12 cellular contexts compared by ENCODE assay signal in the genomic region with DNA sequence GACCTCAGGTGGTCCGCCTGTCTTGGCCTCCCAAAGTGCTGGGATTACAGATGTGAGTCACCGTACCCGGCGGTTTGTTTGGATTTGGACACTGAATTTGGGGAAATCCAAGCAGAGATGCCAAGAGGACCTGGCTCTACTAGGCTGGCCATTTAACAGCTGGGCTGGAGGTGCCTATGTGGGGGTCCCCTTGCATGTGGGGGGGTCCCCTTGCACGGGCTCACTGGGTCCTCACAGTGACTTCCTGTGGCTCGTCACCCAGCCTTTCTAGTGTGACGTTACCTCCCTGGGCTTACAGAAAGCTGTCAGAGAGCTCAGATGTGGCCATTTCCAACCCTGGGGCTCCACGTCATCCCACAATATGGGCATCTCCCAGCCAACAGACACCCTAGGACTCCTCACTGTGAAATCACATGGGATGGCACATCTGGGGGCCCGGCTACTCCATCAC. TPM values are rescaled to one million over a fixed set of nuclear protein-coding genes. Genes with fewer than 3 reads are reported as not detected.
DNase-seq lines count a peak whose midpoint lies in the region; ATAC-seq, FAIRE-seq and TF ChIP-seq lines count a peak whose summit lies in the region.
"Had no signal": no experiment of that assay in that cellular context is flagged by ENCODE, and none has a peak within 500 bp of the region (broad histone marks: within the 10 kb centered on the region; RNA-seq: fewer than 3 reads in every experiment).

No MANE protein-coding gene starts in this region.

- peak; percentile 29 for ATAC-seq in HG02885 (IDR thresholded peaks at IDR 0.05; ENCODE audit: poor library complexity, unreplicated experiment)
- ATAC-seq in GM19328 (IDR thresholded peaks at IDR 0.05; ENCODE audit: unreplicated experiment) = no peak
- ATAC-seq: gastroesophageal sphincter, left cardiac atrium had no signal

- no peaks in the 10 kb centered on the region for H3K36me3 ChIP-seq in breast epithelium
- H3K36me3 ChIP-seq: gastroesophageal sphincter had no signal

- POLR2A ChIA-PET in MCF 10A (lab: Yijun Ruan, JAX) = no interaction called here

- H3K4me3 Mint-ChIP-seq in MCF 10A (ENCODE audit: unreplicated experiment) = no peak overlapping the region
- H3K4me3 Mint-ChIP-seq in activated T-helper 1 cell treated with anti-CD3 and anti-CD28 coated beads, Interleukin-12 subunit alpha, Interleukin-12 subunit beta, Interleukin-2, Interleukin-4 antibody, amounts not matched to agents 30 ng/mL and 10 ng/mL and 1 ng/mL, durations not matched to agents 14 hours and 24 hours and 36 hours = peak overlapping the region; percentile 57

- H3K4me1 ChIP-seq in breast epithelium = no peaks in the 10 kb centered on the region
- H3K4me1 ChIP-seq: gastroesophageal sphincter had no signal

- H3K9me3 ChIP-seq in breast epithelium = peaks cover 0 to 2% of the 10 kb centered on the region in 2 donors

- no peak overlapping the region for H3K27ac ChIP-seq in breast epithelium
- H3K27ac ChIP-seq: gastroesophageal sphincter had no signal

- no peak for TF ChIP-seq POLR2A in breast epithelium (IDR thresholded peaks at IDR 0.05)

- BruUV-seq in MCF 10A (replicated peaks; lab: Mats Ljungman, UMichigan) = no TSS peak

- TF ChIP-seq CTCF in MCF 10A (IDR thresholded peaks at IDR 0.05; ENCODE audit: unreplicated experiment) (no peak), breast epithelium (IDR thresholded peaks at IDR 0.05) (no peak)

- no peaks in the 10 kb centered on the region for H3K9me3 Mint-ChIP-seq in MCF 10A (ENCODE audit: unreplicated experiment)
- H3K9me3 Mint-ChIP-seq in activated T-helper 1 cell treated with anti-CD3 and anti-CD28 coated beads, Interleukin-12 subunit alpha, Interleukin-12 subunit beta, Interleukin-2, Interleukin-4 antibody, amounts not matched to agents 30 ng/mL and 10 ng/mL and 1 ng/mL, durations not matched to agents 14 hours and 24 hours and 36 hours = no peaks in the 10 kb centered on the region

- no peaks in the 10 kb centered on the region for H3K36me3 Mint-ChIP-seq in MCF 10A (ENCODE audit: insufficient read depth, unreplicated experiment)
- no peaks in the 10 kb centered on the region for H3K36me3 Mint-ChIP-seq in activated T-helper 1 cell treated with anti-CD3 and anti-CD28 coated beads, Interleukin-12 subunit alpha, Interleukin-12 subunit beta, Interleukin-2, Interleukin-4 antibody, amounts not matched to agents 30 ng/mL and 10 ng/mL and 1 ng/mL, durations not matched to agents 14 hours and 24 hours and 36 hours (ENCODE audit: low read depth)

- DNase-seq in MCF 10A (ENCODE audit: unreplicated experiment) (peak; percentile 38), breast epithelium (ENCODE audit: low spot score in 2 of 2) (no peak), urothelium cell line (ENCODE audit: low spot score) (no peak), medulla oblongata (ENCODE audit: extremely low spot score) (no peak), NCI-H187 (lab: John Stamatoyannopoulos, UW) (no peak)
- no peak for DNase-seq in activated T-helper 1 cell treated with anti-CD3 and anti-CD28 coated beads, Interleukin-12 subunit alpha, Interleukin-12 subunit beta, Interleukin-2, Interleukin-4 antibody, amounts not matched to agents 30 ng/mL and 10 ng/mL and 1 ng/mL, durations not matched to agents 14 hours and 24 hours and 36 hours (ENCODE audit: low spot score)
- DNase-seq: left cardiac atrium had no signal

- no peaks in the 10 kb centered on the region for H3K27me3 ChIP-seq in breast epithelium

- no peaks in the 10 kb centered on the region for H3K27me3 Mint-ChIP-seq in MCF 10A (ENCODE audit: insufficient read depth, unreplicated experiment)
- peaks cover 1% of the 10 kb centered on the region for H3K27me3 Mint-ChIP-seq in activated T-helper 1 cell treated with anti-CD3 and anti-CD28 coated beads, Interleukin-12 subunit alpha, Interleukin-12 subunit beta, Interleukin-2, Interleukin-4 antibody, amounts not matched to agents 30 ng/mL and 10 ng/mL and 1 ng/mL, durations not matched to agents 14 hours and 24 hours and 36 hours (ENCODE audit: insufficient read depth)

- no peak overlapping the region for H3K27ac Mint-ChIP-seq in MCF 10A (ENCODE audit: low read depth, unreplicated experiment)
- peak overlapping the region; percentile 99 for H3K27ac Mint-ChIP-seq in activated T-helper 1 cell treated with anti-CD3 and anti-CD28 coated beads, Interleukin-12 subunit alpha, Interleukin-12 subunit beta, Interleukin-2, Interleukin-4 antibody, amounts not matched to agents 30 ng/mL and 10 ng/mL and 1 ng/mL, durations not matched to agents 14 hours and 24 hours and 36 hours

- H3K4me1 Mint-ChIP-seq in MCF 10A (ENCODE audit: insufficient read depth, unreplicated experiment) = no peaks in the 10 kb centered on the region
- H3K4me1 Mint-ChIP-seq in activated T-helper 1 cell treated with anti-CD3 and anti-CD28 coated beads, Interleukin-12 subunit alpha, Interleukin-12 subunit beta, Interleukin-2, Interleukin-4 antibody, amounts not matched to agents 30 ng/mL and 10 ng/mL and 1 ng/mL, durations not matched to agents 14 hours and 24 hours and 36 hours (ENCODE audit: low read depth) = peaks cover 37% of the 10 kb centered on the region

- intact Hi-C loops in MCF 10A (cut with micrococcal nuclease) (no loop called here), breast epithelium (cut with DNase I; ENCODE audit: low total_unique reads) (no loop called here)
- intact Hi-C loops in activated T-helper 1 cell treated with anti-CD3 and anti-CD28 coated beads, Interleukin-12 subunit alpha, Interleukin-12 subunit beta, Interleukin-2, Interleukin-4 antibody, amounts not matched to agents 30 ng/mL and 10 ng/mL and 1 ng/mL, durations not matched to agents 14 hours and 24 hours and 36 hours (cut with micrococcal nuclease) = loop anchor here (5.0 kb wide), 1 partner anchor 169 kb away; no protein-coding TSS in a partner anchor

- no peak overlapping the region for H3K4me3 ChIP-seq in breast epithelium
- H3K4me3 ChIP-seq: gastroesophageal sphincter, skin epidermis had no signal

- CTCF ChIA-PET in MCF 10A (lab: Yijun Ruan, JAX) = interaction anchor here (0.6 to 0.7 kb wide), 2 partner anchors 136 to 218 kb away, joined by 3 read pairs; no protein-coding TSS in a partner anchor

- peak; percentile 82 for FAIRE-seq in urothelium cell line (lab: Jason Lieb, UNC)
- FAIRE-seq: H1 had no signal

RNA-seq across cellular contexts. Expression of a gene that starts 49.3 kb away (rescaled TPM):
- total RNA-seq in MCF 10A (2022) = 36.2 and 38.6 TPM in 2 replicates
- 10 to 100 TPM; 11.3 to 31.4 (median 24.9) TPM for total RNA-seq in breast epithelium
- 36.3 and 36.4 TPM in 2 replicates for total RNA-seq in activated T-helper 1 cell treated with anti-CD3 and anti-CD28 coated beads, Interleukin-12 subunit alpha, Interleukin-12 subunit beta, Interleukin-2, Interleukin-4 antibody, amounts not matched to agents 30 ng/mL and 10 ng/mL and 1 ng/mL, durations not matched to agents 14 hours and 24 hours and 36 hours
